In genomic region chr1:71522721-71523120, GRCh38 we compare ENCODE assay signal across 22 cellular contexts.
DNase-seq lines count a peak whose midpoint lies in the region; ATAC-seq, FAIRE-seq and TF ChIP-seq lines count a peak whose summit lies in the region.
"Had no signal": no experiment of that assay in that cellular context is flagged by ENCODE, and none has a peak within 500 bp of the region (broad histone marks: within the 10 kb centered on the region; RNA-seq: fewer than 3 reads in every experiment).

No MANE protein-coding gene starts in this region.

- H3K4me3 ChIP-seq in AG10803 (ENCODE audit: low read length) (no peak overlapping the region), fibroblast of lung (replicated peaks in 1 of 4; ENCODE audit: control extremely low read depth in 1 of 4, insufficient read depth in 1 of 4, low read depth in 3 of 4, low read length in 4 of 4) (no peak overlapping the region), retinal pigment epithelial cell (ENCODE audit: low read length) (no peak overlapping the region)
- H3K4me3 ChIP-seq: A549, GM12878, Peyer's patch had no signal

- DNase-seq in AG10803 (ENCODE audit: low read depth) (peak; percentile 54), GM04504 (ENCODE audit: low read depth) (peak; percentile 16), fibroblast of lung (ENCODE audit: low read depth in 2 of 2) (peak; percentile 0 to 37), retinal pigment epithelial cell (ENCODE audit: low read depth) (peak; percentile 14), HTR-8/SVneo (ENCODE audit: insufficient read length, low spot score) (no peak), KG1 (lab: John Stamatoyannopoulos, UW) (no peak)
- DNase-seq: BE2C, Calu3, IMR-90, NCI-H1048, NCI-H1417, NCI-H1694, NCI-H2029 treated with DMSO at 0.1 percent for 48 hours, NCI-H446 treated with DMSO at 0.1 percent for 48 hours, Peyer's patch, SHP77 treated with DMSO at 0.1 percent for 48 hours had no signal

- H3K4me1 ChIP-seq in fibroblast of lung (ENCODE audit: control insufficient read depth, extremely low read depth, insufficient read depth, low read length): no peaks in the 10 kb centered on the region
- H3K4me1 ChIP-seq: A549, BE2C, Peyer's patch had no signal

- H3K36me3 ChIP-seq in fibroblast of lung (ENCODE audit: control insufficient read depth, insufficient read depth, low read length): no peaks in the 10 kb centered on the region
- H3K36me3 ChIP-seq: BE2C, Peyer's patch had no signal

- no peak overlapping the region for H2AFZ ChIP-seq in fibroblast of lung (ENCODE audit: low read length)

- no peak overlapping the region for H3K4me2 ChIP-seq in fibroblast of lung (ENCODE audit: extremely low read depth, insufficient read depth, low read length)
- H3K4me2 ChIP-seq: A549, KMS-11 had no signal

- H3K27ac ChIP-seq in fibroblast of lung (ENCODE audit: insufficient read depth, low read length): no peak overlapping the region
- H3K27ac ChIP-seq: A549, KMS-11, Peyer's patch had no signal

- FAIRE-seq in HTR-8/SVneo (lab: Jason Lieb, UNC): no peak
- FAIRE-seq: A549, G401.6, GM12878, H54 had no signal

- no peaks in the 10 kb centered on the region for H3K79me2 ChIP-seq in fibroblast of lung (ENCODE audit: control insufficient read depth, insufficient read depth, low read length)

- no peaks in the 10 kb centered on the region for H3K27me3 ChIP-seq in fibroblast of lung (ENCODE audit: control insufficient read depth, insufficient read depth, low read length)
- H3K27me3 ChIP-seq: BE2C, Peyer's patch had no signal

- ATAC-seq in GM19324 (IDR thresholded peaks at IDR 0.05; ENCODE audit: low FRiP score, unreplicated experiment): no peak
- ATAC-seq: A549, GM12878 had no signal

- no peak overlapping the region for H3K9ac ChIP-seq in fibroblast of lung (ENCODE audit: insufficient read depth, low read length)
- H3K9ac ChIP-seq: KMS-11 had no signal

- no peaks in the 10 kb centered on the region for H3K9me3 ChIP-seq in fibroblast of lung (ENCODE audit: control insufficient read depth, insufficient read depth, low read depth, low read length)
- H3K9me3 ChIP-seq: A549, BE2C, Peyer's patch had no signal

- TF ChIP-seq CTCF in AG10803 (conservative IDR thresholded peaks at IDR 0.05; ENCODE audit: low read length) (no peak), fibroblast of lung (conservative IDR thresholded peaks at IDR 0.05 in 1 of 2, IDR thresholded peaks at IDR 0.05 in 1 of 2; ENCODE audit: low read depth in 1 of 2, low read length in 2 of 2) (no peak), retinal pigment epithelial cell (conservative IDR thresholded peaks at IDR 0.05; ENCODE audit: low read depth, low read length) (no peak)

- no peaks in the 10 kb centered on the region for H4K20me1 ChIP-seq in fibroblast of lung (ENCODE audit: control insufficient read depth, extremely low read depth, insufficient read depth, low read length)

Comparison
In these comparisons a context has a peak if more than half of its experiments do, and no peak if none do; other contexts are left out.
1. DNase-seq: peak in AG10803 (single experiment), GM04504 (single experiment), fibroblast of lung (2 of 2) and retinal pigment epithelial cell (single experiment); none in HTR-8/SVneo (single experiment) and KG1 (single experiment).